8 cellular contexts compared by ENCODE assay signal in the genomic region with DNA sequence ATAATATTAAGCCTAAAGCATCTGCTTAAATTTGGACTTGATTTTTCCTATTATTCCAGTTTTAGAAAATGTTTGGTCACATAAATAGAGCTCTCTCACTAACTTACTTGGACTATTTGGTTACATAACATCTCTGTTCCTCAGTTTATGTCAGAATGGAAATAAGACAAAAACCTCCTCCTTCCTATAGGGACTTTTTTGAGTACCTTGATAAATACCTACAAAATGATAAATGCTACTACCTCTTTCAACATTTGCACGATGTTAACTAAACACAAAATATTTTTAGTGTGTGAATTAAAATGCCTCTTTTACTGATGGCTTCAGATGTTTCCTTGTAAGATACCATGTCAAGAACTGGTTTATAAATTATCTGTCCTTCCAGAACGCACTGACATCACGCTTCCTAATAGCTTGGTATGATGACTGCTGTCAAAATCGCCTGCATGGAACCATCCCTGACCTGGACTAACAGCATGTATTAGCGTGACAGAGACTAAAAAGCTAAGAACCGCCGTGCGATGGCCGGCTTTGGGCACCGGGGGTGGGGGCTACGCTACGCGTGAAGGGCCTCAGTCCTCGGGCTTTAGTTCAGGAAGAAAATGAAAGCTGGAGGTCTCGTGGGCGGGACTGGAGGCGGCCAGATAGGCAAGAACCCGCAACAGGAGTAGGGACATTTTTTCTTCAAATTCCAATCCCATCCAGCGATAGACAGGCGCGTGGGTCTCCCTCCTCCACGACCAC.
DNase-seq lines count a peak whose midpoint lies in the region; ATAC-seq and TF ChIP-seq lines count a peak whose summit lies in the region.

No MANE protein-coding gene starts in this region.

- no peaks in the 10 kb centered on the region for H3K9me3 Mint-ChIP-seq in activated T-cell treated with anti-CD3 and anti-CD28 coated beads, Interleukin-2, amount 50 U/mL, for 72 hours
- no peaks in the 10 kb centered on the region for H3K9me3 Mint-ChIP-seq in central memory CD8-positive, alpha-beta T cell

- H3K36me3 ChIP-seq in right lobe of liver (no peaks in the 10 kb centered on the region), tibial artery (no peaks in the 10 kb centered on the region)

- TF ChIP-seq CTCF in right lobe of liver (IDR thresholded peaks at IDR 0.05) (no peak), tibial artery (IDR thresholded peaks at IDR 0.05) (no peak), omental fat pad (IDR thresholded peaks at IDR 0.05) (no peak)

- H3K9me3 ChIP-seq in right lobe of liver = no peaks in the 10 kb centered on the region
- H3K9me3 ChIP-seq in tibial artery = no peaks in the 10 kb centered on the region

- H3K27me3 Mint-ChIP-seq in activated T-cell treated with anti-CD3 and anti-CD28 coated beads, Interleukin-2, amount 50 U/mL, for 72 hours (ENCODE audit: low read depth) = peaks cover 53% of the 10 kb centered on the region
- peaks cover 72% of the 10 kb centered on the region for H3K27me3 Mint-ChIP-seq in central memory CD8-positive, alpha-beta T cell

- 7% methylated on average over 15 of the region's 22 CpGs for WGBS in right lobe of liver (ENCODE audit: insufficient coverage, low coverage, low lambda C conversion rate, missing lambda C conversion rate)

- H3K27ac ChIP-seq in right lobe of liver (peak overlapping the region; percentile 61 to 88 (median 82)), tibial artery (peak overlapping the region; percentile 48 to 60)

- H3K4me1 Mint-ChIP-seq in activated T-cell treated with anti-CD3 and anti-CD28 coated beads, Interleukin-2, amount 50 U/mL, for 72 hours (ENCODE audit: low read depth) = no peaks in the 10 kb centered on the region
- H3K4me1 Mint-ChIP-seq in central memory CD8-positive, alpha-beta T cell = peaks cover 14% of the 10 kb centered on the region

- DNase-seq in activated T-cell treated with anti-CD3 and anti-CD28 coated beads, Interleukin-2, amount 50 U/mL, for 72 hours = peak in 1 of 2 donors; percentile 7
- DNase-seq in activated T-cell treated with anti-CD3 and anti-CD28 coated beads, Interleukin-2, amount 50 U/mL, for 1 hour = no peak
- peak; percentile 9 for DNase-seq in NCI-H2196 treated with DMSO at 0.1 percent for 48 hours (lab: John Stamatoyannopoulos, UW; ENCODE audit: unreplicated experiment)
- DNase-seq in central memory CD8-positive, alpha-beta T cell (ENCODE audit: low spot score in 2 of 2) = no peak
- no peak for DNase-seq in right lobe of liver
- peak in 1 of 2 donors; percentile 22 for DNase-seq in tibial artery
- no peak for DNase-seq in omental fat pad (ENCODE audit: low spot score)

- no peak for TF ChIP-seq POLR2A in right lobe of liver (IDR thresholded peaks at IDR 0.05)

- H3K27me3 ChIP-seq in right lobe of liver = no peaks in the 10 kb centered on the region
- no peaks in the 10 kb centered on the region for H3K27me3 ChIP-seq in tibial artery

- H3K27ac Mint-ChIP-seq in activated T-cell treated with anti-CD3 and anti-CD28 coated beads, Interleukin-2, amount 50 U/mL, for 72 hours = no peak overlapping the region
- no peak overlapping the region for H3K27ac Mint-ChIP-seq in central memory CD8-positive, alpha-beta T cell (ENCODE audit: low read depth)

- H3K4me3 ChIP-seq in right lobe of liver (peak overlapping the region; percentile 74 to 91 (median 76)), tibial artery (peak overlapping the region; percentile 60 to 62)

- peaks cover 0 to 5% (median 0%) of the 10 kb centered on the region in 4 donors for H3K4me1 ChIP-seq in right lobe of liver
- H3K4me1 ChIP-seq in tibial artery = peaks cover 0 to 18% (median 9%) of the 10 kb centered on the region in 4 donors

- ATAC-seq in activated T-cell treated with anti-CD3 and anti-CD28 coated beads, Interleukin-2, amount 50 U/mL, for 72 hours (replicated peaks in 1 of 2) = no peak
- no peak for ATAC-seq in central memory CD8-positive, alpha-beta T cell (replicated peaks; ENCODE audit: extremely low read depth, poor library complexity, severe bottlenecking)
- ATAC-seq in right lobe of liver = peak; percentile 27 to 59 (median 47)
- ATAC-seq in omental fat pad (ENCODE audit: low FRiP score) = no peak
- no peak for ATAC-seq in HG02759 (IDR thresholded peaks at IDR 0.05; ENCODE audit: unreplicated experiment)

- peaks cover 0 to 2% of the 10 kb centered on the region in 2 donors for H3K36me3 Mint-ChIP-seq in activated T-cell treated with anti-CD3 and anti-CD28 coated beads, Interleukin-2, amount 50 U/mL, for 72 hours (ENCODE audit: insufficient read depth in 2 of 2)
- no peaks in the 10 kb centered on the region for H3K36me3 Mint-ChIP-seq in central memory CD8-positive, alpha-beta T cell (ENCODE audit: insufficient read depth)

- intact Hi-C loops in right lobe of liver (cut with DNase I) = no loop called here
- intact Hi-C loops in tibial artery (cut with DNase I; ENCODE audit: low total_unique reads) = no loop called here

- peak overlapping the region; percentile 81 to 85 for H3K4me3 Mint-ChIP-seq in activated T-cell treated with anti-CD3 and anti-CD28 coated beads, Interleukin-2, amount 50 U/mL, for 72 hours
- H3K4me3 Mint-ChIP-seq in central memory CD8-positive, alpha-beta T cell = peak overlapping the region; percentile 79

Comparison
In these comparisons a context has a peak if more than half of its experiments do, and no peak if none do; other contexts are left out.
1. ATAC-seq: peak in right lobe of liver (4 of 4); none in activated T-cell treated with anti-CD3 and anti-CD28 coated beads, Interleukin-2, amount 50 U/mL, for 72 hours (0 of 2), central memory CD8-positive, alpha-beta T cell (single experiment), omental fat pad (single experiment) and HG02759 (single experiment).